In the genomic region with DNA sequence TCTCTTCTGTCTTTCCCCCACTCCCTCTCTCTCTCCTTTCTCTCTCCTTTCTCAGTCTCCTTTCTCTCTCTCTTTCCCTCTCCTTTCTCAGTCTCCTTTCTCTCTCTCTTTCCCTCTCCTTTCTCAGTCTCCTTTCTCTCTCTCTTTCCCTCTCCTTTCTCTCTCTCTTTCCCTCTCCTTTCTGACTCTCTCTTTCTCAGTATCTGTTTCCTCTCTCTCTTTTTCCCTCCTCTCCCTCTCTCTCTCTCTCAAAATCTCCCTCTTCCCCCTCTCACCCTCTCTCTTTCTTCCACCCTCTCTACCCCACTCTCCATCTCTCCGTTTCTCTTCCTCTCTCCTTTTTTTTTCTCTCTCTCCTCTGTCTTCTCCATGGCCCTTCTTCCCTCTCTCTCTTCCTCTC, we compare ENCODE assay signal across 35 cellular contexts.
"Had no signal": no experiment of that assay in that cellular context is flagged by ENCODE, and none has a peak within 500 bp of the region (broad histone marks: within the 10 kb centered on the region; RNA-seq: fewer than 3 reads in every experiment).

No MANE protein-coding gene starts in this region.

- ATAC-seq: activated CD8-positive, alpha-beta T cell treated with anti-CD3 and anti-CD28 coated beads for 36 hours; activated naive CD4-positive, alpha-beta T cell treated with anti-CD3 and anti-CD28 coated beads, Interleukin-2, amount 50 U/mL, for 72 hours; activated T-cell treated with anti-CD3 and anti-CD28 coated beads, Interleukin-2, amount 50 U/mL, for 4 hours; activated T-cell treated with anti-CD3 and anti-CD28 coated beads, Interleukin-2, amount 50 U/mL, for 72 hours; activated T-helper 17 cell treated with anti-CD3 and anti-CD28 coated beads, Interleukin-2, amount 50 U/mL, for 72 hours; body of pancreas had no signal

- H3K4me1 ChIP-seq: adrenal gland, body of pancreas, breast epithelium had no signal

- H3K27ac Mint-ChIP-seq: activated B cell treated with CpG ODN at 0.5 μM for 24 hours; activated CD4-positive, alpha-beta memory T cell treated with anti-CD3 and anti-CD28 coated beads for 36 hours; activated CD4-positive, alpha-beta T cell treated with anti-CD3 and anti-CD28 coated beads, Interleukin-2, amount 10 ng/mL, durations not matched to agents 24 days and 14 days; activated CD8-positive, alpha-beta T cell treated with anti-CD3 and anti-CD28 coated beads for 36 hours; activated naive CD4-positive, alpha-beta T cell treated with anti-CD3 and anti-CD28 coated beads for 36 hours; activated naive CD8-positive, alpha-beta T cell treated with anti-CD3 and anti-CD28 coated beads for 36 hours; activated T-cell treated with anti-CD3 and anti-CD28 coated beads, Interleukin-2, amount 50 U/mL, for 72 hours; activated T-helper 1 cell treated with anti-CD3 and anti-CD28 coated beads, Interleukin-12 subunit alpha, Interleukin-12 subunit beta, Interleukin-2, Interleukin-4 antibody, amounts not matched to agents 30 ng/mL and 10 ng/mL and 1 ng/mL, durations not matched to agents 14 hours and 24 hours and 36 hours; activated T-helper 17 cell treated with anti-CD3 and anti-CD28 coated beads, Interleukin-2, amount 50 U/mL, for 72 hours; T-helper 1 cell treated with Interleukin-12 subunit alpha and Interleukin-12 subunit beta and Interleukin-4 antibody, amounts not matched to agents 30 μg/mL and 1 μg/mL, for 36 hours; T-helper 2 cell treated with Interferon-gamma antibody and Interleukin-4, amounts not matched to agents 5 μg/mL and 100 μg/mL, for 36 hours had no signal

- H3K36me3 Mint-ChIP-seq: activated CD4-positive, alpha-beta memory T cell treated with anti-CD3 and anti-CD28 coated beads for 36 hours; activated naive CD8-positive, alpha-beta T cell treated with anti-CD3 and anti-CD28 coated beads for 36 hours had no signal

- H3K4me1 Mint-ChIP-seq: activated B cell treated with CpG ODN at 0.5 μM for 24 hours; activated CD4-positive, alpha-beta T cell treated with anti-CD3 and anti-CD28 coated beads, Interleukin-2, amount 10 ng/mL, durations not matched to agents 24 days and 14 days; activated T-helper 17 cell treated with anti-CD3 and anti-CD28 coated beads, Interleukin-2, amount 50 U/mL, for 72 hours had no signal

- H3K27ac ChIP-seq: adrenal gland, body of pancreas, brain microvascular endothelial cell, breast epithelium, VCaP had no signal

- H3K27me3 Mint-ChIP-seq: activated B cell treated with CpG ODN at 0.5 μM for 24 hours; activated CD4-positive, alpha-beta T cell treated with anti-CD3 and anti-CD28 coated beads, Interleukin-2, amount 10 ng/mL, durations not matched to agents 24 days and 14 days had no signal

- H3K9me3 Mint-ChIP-seq: activated B cell treated with CpG ODN at 0.5 μM for 24 hours had no signal

- H3K4me3 ChIP-seq: adrenal gland, body of pancreas, breast epithelium had no signal

- H3K36me3 ChIP-seq: adrenal gland, brain microvascular endothelial cell, breast epithelium had no signal

- FAIRE-seq: astrocyte, TTC549 had no signal

- H3K27me3 ChIP-seq: body of pancreas, brain microvascular endothelial cell, breast epithelium had no signal

- DNase-seq: activated B cell treated with CpG ODN at 0.5 μM for 24 hours; activated CD4-positive, alpha-beta memory T cell treated with anti-CD3 and anti-CD28 coated beads for 36 hours; activated CD4-positive, alpha-beta T cell treated with anti-CD3 and anti-CD28 coated beads for 4 hours; activated CD4-positive, alpha-beta T cell treated with anti-CD3 and anti-CD28 coated beads, Interleukin-2, amount 10 ng/mL, durations not matched to agents 24 days and 14 days; activated CD4-positive, alpha-beta T cell treated with anti-CD3 and anti-CD28 coated beads, Interleukin-2, amount 50 U/mL, for 1 hour; activated CD4-positive, alpha-beta T cell treated with anti-CD3 and anti-CD28 coated beads, Interleukin-2, amount 50 U/mL, for 4 hours; activated CD4-positive, CD25-positive, alpha-beta regulatory T cell treated with anti-CD3 and anti-CD28 coated beads, Interleukin-2, amount 50 U/mL, for 72 hours; activated CD8-positive, alpha-beta memory T cell treated with anti-CD3 and anti-CD28 coated beads, Interleukin-2, amount 50 U/mL, for 4 hours; activated CD8-positive, alpha-beta T cell treated with anti-CD3 and anti-CD28 coated beads for 36 hours; activated gamma-delta T cell treated with Interleukin-2 at 50 U/mL for 16 hours; activated naive CD4-positive, alpha-beta T cell; activated naive CD4-positive, alpha-beta T cell treated with anti-CD3 and anti-CD28 coated beads for 36 hours; activated naive CD4-positive, alpha-beta T cell treated with anti-CD3 and anti-CD28 coated beads, Interleukin-2, amount 50 U/mL, for 16 hours; activated naive CD8-positive, alpha-beta T cell treated with anti-CD3 and anti-CD28 coated beads for 36 hours; activated T-cell treated with anti-CD3 and anti-CD28 coated beads for 4 hours; activated T-cell treated with anti-CD3 and anti-CD28 coated beads, Interleukin-2, amount 50 U/mL, for 1 hour; activated T-cell treated with anti-CD3 and anti-CD28 coated beads, Interleukin-2, amount 50 U/mL, for 4 hours; activated T-cell treated with anti-CD3 and anti-CD28 coated beads, Interleukin-2, amount 50 U/mL, for 72 hours; adrenal gland; amniotic stem cell; aorta; body of pancreas; brain microvascular endothelial cell; central memory CD4-positive, alpha-beta T cell; T-helper 2 cell; T-helper 9 cell had no signal

- H3K4me3 Mint-ChIP-seq: activated B cell treated with CpG ODN at 0.5 μM for 24 hours; activated CD4-positive, alpha-beta memory T cell treated with anti-CD3 and anti-CD28 coated beads for 36 hours; activated CD4-positive, alpha-beta T cell treated with anti-CD3 and anti-CD28 coated beads, Interleukin-2, amount 10 ng/mL, durations not matched to agents 24 days and 14 days; activated CD8-positive, alpha-beta T cell treated with anti-CD3 and anti-CD28 coated beads for 36 hours; activated naive CD4-positive, alpha-beta T cell treated with anti-CD3 and anti-CD28 coated beads for 36 hours; activated naive CD8-positive, alpha-beta T cell treated with anti-CD3 and anti-CD28 coated beads for 36 hours; activated T-cell treated with anti-CD3 and anti-CD28 coated beads, Interleukin-2, amount 50 U/mL, for 4 hours; activated T-cell treated with anti-CD3 and anti-CD28 coated beads, Interleukin-2, amount 50 U/mL, for 72 hours; activated T-helper 1 cell treated with anti-CD3 and anti-CD28 coated beads, Interleukin-12 subunit alpha, Interleukin-12 subunit beta, Interleukin-2, Interleukin-4 antibody, amounts not matched to agents 30 ng/mL and 10 ng/mL and 1 ng/mL, durations not matched to agents 14 hours and 24 hours and 36 hours; activated T-helper 17 cell treated with anti-CD3 and anti-CD28 coated beads, Interleukin-2, amount 50 U/mL, for 72 hours; T-helper 1 cell treated with Interleukin-12 subunit alpha and Interleukin-12 subunit beta and Interleukin-4 antibody, amounts not matched to agents 30 μg/mL and 1 μg/mL, for 36 hours; T-helper 2 cell treated with Interferon-gamma antibody and Interleukin-4, amounts not matched to agents 5 μg/mL and 100 μg/mL, for 36 hours had no signal

- H3K9me3 ChIP-seq: adrenal gland, body of pancreas, breast epithelium had no signal
